ENCODE assay signal across 1 cellular context in the genomic region with DNA sequence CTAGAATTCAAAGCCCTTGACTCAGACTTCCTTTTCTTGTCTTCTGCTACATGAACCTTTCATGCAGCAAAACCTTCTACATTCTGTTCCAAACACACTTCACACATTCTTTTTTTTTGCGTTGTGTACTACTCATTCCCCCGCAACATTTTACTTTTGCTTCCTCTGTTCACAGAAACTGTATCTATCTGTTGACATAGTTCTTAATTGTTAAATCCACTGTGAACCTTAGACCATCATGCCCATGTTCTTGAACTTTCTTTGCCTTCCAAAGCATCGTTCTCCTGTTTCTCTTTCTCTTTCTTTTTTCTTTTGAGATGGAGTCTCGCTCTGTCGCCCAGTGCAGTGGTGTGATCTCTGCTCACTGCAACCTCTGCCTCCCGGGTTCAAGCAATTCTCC.
TF ChIP-seq lines count a peak whose summit lies in the region.

No MANE protein-coding gene starts in this region.

TF ChIP-seq in H1, 55 proteins besides CTCF, POLR2A, EP300 and RAD21 (continued from another document):
- TF ChIP-seq GABPA (IDR thresholded peaks at IDR 0.05; ENCODE audit: borderline replicate concordance, insufficient read depth, low read length) (no peak), SIN3A (conservative IDR thresholded peaks at IDR 0.05 in 1 of 2, IDR thresholded peaks at IDR 0.05 in 1 of 2; ENCODE audit: low read depth in 1 of 2, low read length in 2 of 2) (no peak), BACH1 (IDR thresholded peaks at IDR 0.05; ENCODE audit: low read length) (no peak), EGR1 (IDR thresholded peaks at IDR 0.05; ENCODE audit: borderline replicate concordance, low read depth, low read length) (no peak), SP4 (IDR thresholded peaks at IDR 0.05; ENCODE audit: low read length) (no peak), HDAC2 (IDR thresholded peaks at IDR 0.05; ENCODE audit: borderline replicate concordance in 1 of 2, low read depth in 2 of 2, low read length in 2 of 2) (no peak), CTBP2 (IDR thresholded peaks at IDR 0.05; ENCODE audit: borderline replicate concordance, insufficient read depth, insufficient read length, low read length) (no peak), RFX5 (IDR thresholded peaks at IDR 0.05; ENCODE audit: borderline replicate concordance, low read depth, low read length) (no peak), SRF (IDR thresholded peaks at IDR 0.05; ENCODE audit: low read depth, low read length) (no peak), CREB1 (IDR thresholded peaks at IDR 0.05) (no peak), ZNF274 (IDR thresholded peaks at IDR 0.05; ENCODE audit: borderline replicate concordance, extremely low read depth, low read length) (no peak), MAFK (IDR thresholded peaks at IDR 0.05; ENCODE audit: low read depth, low read length) (no peak)
